In genomic region chr2:36411962-36412444, GRCh38 we compare ENCODE assay signal across 13 cellular contexts. TPM values are rescaled to one million over a fixed set of nuclear protein-coding genes. Genes with fewer than 3 reads are reported as not detected.
DNase-seq lines count a peak whose midpoint lies in the region; ATAC-seq, FAIRE-seq and TF ChIP-seq lines count a peak whose summit lies in the region.
"Had no signal": no experiment of that assay in that cellular context is flagged by ENCODE, and none has a peak within 500 bp of the region (broad histone marks: within the 10 kb centered on the region; RNA-seq: fewer than 3 reads in every experiment).

No MANE protein-coding gene starts in this region.

- H3K4me3 ChIP-seq in K562 (no peak overlapping the region), iPS-20b (ENCODE audit: low read length) (peak overlapping the region; percentile 23; the same call in 1 of the 2 replicates), gastrocnemius medialis (no peak overlapping the region), testis (no peak overlapping the region)

- no peak overlapping the region for H2AFZ ChIP-seq in K562 (ENCODE audit: low read depth, low read length)

- ATAC-seq in K562 (no peak), gastrocnemius medialis (no peak)
- ATAC-seq in stimulated activated naive B cell treated with anti-CD40 and anti-IgM and Interleukin-4, amounts not matched to agents 10 μg/mL and 1 μg/mL and 100 μg/mL, for 72 hours (replicated peaks): no peak
- ATAC-seq: activated CD8-positive, alpha-beta memory T cell treated with anti-CD3 and anti-CD28 coated beads, Interleukin-2, amount 10 ng/mL, durations not matched to agents 7 days and 5 days; foreskin keratinocyte had no signal

- no peak for TF ChIP-seq EP300 in K562 (IDR thresholded peaks at IDR 0.05; ENCODE audit: low read length)

- no peaks in the 10 kb centered on the region for H3K27me3 ChIP-seq in K562 (ENCODE audit: control insufficient read depth in 2 of 2, insufficient read depth in 2 of 2, low read length in 2 of 2)
- H3K27me3 ChIP-seq in iPS-20b (ENCODE audit: insufficient read depth, low read length): no peaks in the 10 kb centered on the region
- no peaks in the 10 kb centered on the region for H3K27me3 ChIP-seq in gastrocnemius medialis
- no peaks in the 10 kb centered on the region for H3K27me3 ChIP-seq in testis
- H3K27me3 ChIP-seq: foreskin keratinocyte had no signal

- 0% methylated on average over 11 of the region's 11 CpGs for WGBS in K562 (ENCODE audit: insufficient coverage, low coverage, missing lambda C conversion rate)
- 69 to 71% methylated on average over 11 of the region's 11 CpGs for WGBS in testis, 2 donors

- DNase-seq in HS-27A (ENCODE audit: low read depth) (peak; percentile 50), K562 (ENCODE audit: extremely low read depth in 1 of 4, low spot score in 3 of 4) (peak in 3 of 4 experiments; percentile 4 to 19 (median 13)), gastrocnemius medialis (no peak), GDM1 (lab: John Stamatoyannopoulos, UW) (no peak), GM19238 (ENCODE audit: insufficient read length, low spot score) (no peak), testis (no peak)
- DNase-seq in stimulated activated naive B cell treated with anti-CD40 and anti-IgM and Interleukin-4, amounts not matched to agents 10 μg/mL and 1 μg/mL and 100 μg/mL, for 72 hours: no peak
- DNase-seq: activated CD8-positive, alpha-beta memory T cell treated with anti-CD3 and anti-CD28 coated beads, Interleukin-2, amount 10 ng/mL, durations not matched to agents 7 days and 5 days; CD8-positive, alpha-beta memory T cell; foreskin keratinocyte; NCI-H1105 treated with DMSO at 0.1 percent for 48 hours; stimulated activated CD4-positive, alpha-beta T cell treated with anti-CD3 and anti-CD28 coated beads, Interleukin-1b, Interleukin-23, amount 100 ng/mL, for 48 hours had no signal

- H3K27me3 Mint-ChIP-seq in stimulated activated naive B cell treated with anti-CD40 and anti-IgM and Interleukin-4, amounts not matched to agents 10 μg/mL and 1 μg/mL and 100 μg/mL, for 72 hours: no peaks in the 10 kb centered on the region
- H3K27me3 Mint-ChIP-seq: activated CD8-positive, alpha-beta memory T cell treated with anti-CD3 and anti-CD28 coated beads, Interleukin-2, amount 10 ng/mL, durations not matched to agents 7 days and 5 days; CD8-positive, alpha-beta memory T cell had no signal

- TF ChIP-seq CTCF in K562 (IDR thresholded peaks at IDR 0.05 in 2 of 3, conservative IDR thresholded peaks at IDR 0.05 in 1 of 3; ENCODE audit: insufficient read depth in 2 of 3, low read depth in 1 of 3, low read length in 3 of 3): peak in 2 of 3 experiments; percentile 18 to 20; a peak in 1 of 6 replicates
- no peak for TF ChIP-seq CTCF in gastrocnemius medialis (IDR thresholded peaks at IDR 0.05 in 4 of 5, conservative IDR thresholded peaks at IDR 0.05 in 1 of 5)
- TF ChIP-seq CTCF in testis (IDR thresholded peaks at IDR 0.05): no peak

- H3K9ac ChIP-seq in K562 (ENCODE audit: insufficient read depth in 1 of 2, low read depth in 2 of 2, low read length in 2 of 2) (no peak overlapping the region), iPS-20b (ENCODE audit: low read depth, low read length) (peak overlapping the region; percentile 14; the same call in 1 of the 2 replicates)

- H3K36me3 ChIP-seq in K562 (ENCODE audit: control insufficient read depth, insufficient read depth, low read length): no peaks in the 10 kb centered on the region
- no peaks in the 10 kb centered on the region for H3K36me3 ChIP-seq in iPS-20b (ENCODE audit: insufficient read depth, low read depth, low read length)
- H3K36me3 ChIP-seq in gastrocnemius medialis: no peaks in the 10 kb centered on the region
- no peaks in the 10 kb centered on the region for H3K36me3 ChIP-seq in testis (ENCODE audit: low read depth, missing control alignments)

- no peak overlapping the region for H3K4me3 Mint-ChIP-seq in stimulated activated naive B cell treated with anti-CD40 and anti-IgM and Interleukin-4, amounts not matched to agents 10 μg/mL and 1 μg/mL and 100 μg/mL, for 72 hours
- H3K4me3 Mint-ChIP-seq: activated CD8-positive, alpha-beta memory T cell treated with anti-CD3 and anti-CD28 coated beads, Interleukin-2, amount 10 ng/mL, durations not matched to agents 7 days and 5 days; CD8-positive, alpha-beta memory T cell had no signal

- no peak for TF ChIP-seq RAD21 in K562 (CRISPR knock-in tag; conservative IDR thresholded peaks at IDR 0.05 in 1 of 2, IDR thresholded peaks at IDR 0.05 in 1 of 2)

- H3K36me3 Mint-ChIP-seq in stimulated activated naive B cell treated with anti-CD40 and anti-IgM and Interleukin-4, amounts not matched to agents 10 μg/mL and 1 μg/mL and 100 μg/mL, for 72 hours: no peaks in the 10 kb centered on the region
- H3K36me3 Mint-ChIP-seq: activated CD8-positive, alpha-beta memory T cell treated with anti-CD3 and anti-CD28 coated beads, Interleukin-2, amount 10 ng/mL, durations not matched to agents 7 days and 5 days had no signal

- in situ Hi-C loops in K562 (cut with MboI) (no loop called here), gastrocnemius medialis (cut with MboI; ENCODE audit: low sequenced_read_pairs in 4 of 4) (no loop called here)

- intact Hi-C loops in K562 (cut with micrococcal nuclease): no loop called here
- intact Hi-C loops in gastrocnemius medialis (cut with DNase I; ENCODE audit: low total_unique reads): no loop called here
- intact Hi-C loops in testis (cut with DNase I; ENCODE audit: low total_unique reads): no loop called here

- H3K27ac Mint-ChIP-seq in stimulated activated naive B cell treated with anti-CD40 and anti-IgM and Interleukin-4, amounts not matched to agents 10 μg/mL and 1 μg/mL and 100 μg/mL, for 72 hours: no peak overlapping the region
- H3K27ac Mint-ChIP-seq: activated CD8-positive, alpha-beta memory T cell treated with anti-CD3 and anti-CD28 coated beads, Interleukin-2, amount 10 ng/mL, durations not matched to agents 7 days and 5 days; CD8-positive, alpha-beta memory T cell had no signal

- CTCF ChIA-PET in K562 (lab: Yijun Ruan, JAX; ENCODE audit: low intra/inter-chr PET ratio): no interaction called here

- H4K20me1 ChIP-seq in K562 (replicated peaks; ENCODE audit: control insufficient read depth, insufficient read depth, low read length): no peaks in the 10 kb centered on the region

- TF ChIP-seq POLR2A in K562 (conservative IDR thresholded peaks at IDR 0.05) (no peak), gastrocnemius medialis (IDR thresholded peaks at IDR 0.05) (no peak), testis (IDR thresholded peaks at IDR 0.05) (no peak)

- H3K4me1 ChIP-seq in K562 (replicated peaks in 1 of 2; ENCODE audit: control insufficient read depth in 2 of 2, insufficient read depth in 2 of 2, low read length in 2 of 2): no peaks in the 10 kb centered on the region
- peaks cover 36% of the 10 kb centered on the region for H3K4me1 ChIP-seq in iPS-20b (ENCODE audit: insufficient read depth, low read length)
- H3K4me1 ChIP-seq in gastrocnemius medialis: peaks cover 90 to 94% of the 10 kb centered on the region in 2 donors
- H3K4me1 ChIP-seq in testis: peaks cover 32% of the 10 kb centered on the region

- H3K9me3 Mint-ChIP-seq in stimulated activated naive B cell treated with anti-CD40 and anti-IgM and Interleukin-4, amounts not matched to agents 10 μg/mL and 1 μg/mL and 100 μg/mL, for 72 hours: no peaks in the 10 kb centered on the region
- H3K9me3 Mint-ChIP-seq: CD8-positive, alpha-beta memory T cell had no signal

- no peaks in the 10 kb centered on the region for H3K9me1 ChIP-seq in K562 (ENCODE audit: control insufficient read depth, insufficient read depth, low read length)

- POLR2A ChIA-PET in K562 (lab: Yijun Ruan, JAX): interaction anchor here (0.6 kb wide), 1 partner anchor 70 kb away, joined by 3 read pairs; no protein-coding TSS in a partner anchor

- no peak overlapping the region for H3K27ac ChIP-seq in K562 (ENCODE audit: extremely low read depth, low read depth, low read length)
- peak overlapping the region; percentile 62 for H3K27ac ChIP-seq in iPS-20b (ENCODE audit: low read length)
- H3K27ac ChIP-seq in gastrocnemius medialis: peak overlapping the region; percentile 20 to 75 (median 52)
- peak overlapping the region in 1 of 2 donors; percentile 43 for H3K27ac ChIP-seq in testis
- H3K27ac ChIP-seq: foreskin keratinocyte had no signal

- FAIRE-seq in K562 (lab: Jason Lieb, UNC): no peak

- no TSS peak for BruUV-seq in K562 (replicated peaks; lab: Mats Ljungman, UMichigan)

- H3K4me1 Mint-ChIP-seq in stimulated activated naive B cell treated with anti-CD40 and anti-IgM and Interleukin-4, amounts not matched to agents 10 μg/mL and 1 μg/mL and 100 μg/mL, for 72 hours: peaks cover 6 to 11% of the 10 kb centered on the region in 2 donors
- H3K4me1 Mint-ChIP-seq: activated CD8-positive, alpha-beta memory T cell treated with anti-CD3 and anti-CD28 coated beads, Interleukin-2, amount 10 ng/mL, durations not matched to agents 7 days and 5 days; CD8-positive, alpha-beta memory T cell had no signal

- H3K4me2 ChIP-seq in K562 (ENCODE audit: insufficient read depth, low read length): no peak overlapping the region

- no peaks in the 10 kb centered on the region for H3K79me2 ChIP-seq in K562 (ENCODE audit: control insufficient read depth, insufficient read depth, low read length)

- H3K9me3 ChIP-seq in K562 (replicated peaks; ENCODE audit: control insufficient read depth, insufficient read depth, low read depth, low read length) (no peaks in the 10 kb centered on the region), iPS-20b (ENCODE audit: insufficient read depth, low read depth, low read length) (no peaks in the 10 kb centered on the region), gastrocnemius medialis (no peaks in the 10 kb centered on the region), testis (no peaks in the 10 kb centered on the region)

RNA-seq across cellular contexts. Expression of gene CRIM1, which starts 56.4 kb away (rescaled TPM):
- 0.53 and 0.55 TPM in 2 replicates for total RNA-seq in K562 (2011; cell fraction: chromatin; rRNA removed; ENCODE audit: low replicate concordance)
- total RNA-seq in K562 (2011; cell fraction: nucleolus; rRNA removed): 0.39 and 0.83 TPM in 2 replicates
- total RNA-seq in K562 (2011; cell fraction: nucleoplasm; rRNA removed): 0.81 and 1.6 TPM in 2 replicates
- total RNA-seq in K562 (2014; rRNA removed) (0.36 TPM in 1 of 2 replicates, not detected in the other), K562 (2014; rRNA removed; fragmentation: Illumina TruSeq; extraction: Trizol) (0.04 TPM in 1 of 2 replicates, not detected in the other), K562 (2015; rRNA removed; fragmentation: Illumina TruSeq; extraction: Trizol) (0.04 TPM in 1 of 2 replicates, not detected in the other), K562 (2021) (0.24 and 0.27 TPM in 2 replicates), gastrocnemius medialis (100 to 1,000 TPM in 2 of 4 donors, 10 to 100 TPM in 2; 93.2 to 194 (median 119) TPM), testis (10 to 100 TPM; 68.4 to 94.1 TPM)
- polyA plus RNA-seq in K562 (2011; rRNA removed) (0.15 and 0.39 TPM in 2 replicates), K562 (2014; fragmentation: Illumina TruSeq; extraction: Trizol) (0.01 and 0.03 TPM in 2 replicates), K562 (2014; fragmentation: Nextera tagmentation; extraction: Ambion mirVana) (under 1 TPM; 0.04 to 0.07 TPM), K562 (2014; rRNA removed) (0.03 TPM in 1 of 2 replicates, not detected in the other), testis (ENCODE audit: insufficient read depth, low read depth, low replicate concordance) (38.2 TPM)
- 0.19 and 0.36 TPM in 2 replicates for polyA plus RNA-seq in K562 (2011; cell fraction: cytosol; rRNA removed)
- polyA plus RNA-seq in K562 (2011; cell fraction: nucleus; rRNA removed): 0.31 and 0.61 TPM in 2 replicates
- polyA plus RNA-seq in K562 (2012): 0.13 and 0.17 TPM in 2 replicates
- polyA minus RNA-seq in K562 (2011; rRNA and poly(A)+ RNA removed): 0.63 and 0.72 TPM in 2 replicates
- 1.2 and 5.6 TPM in 2 replicates for polyA minus RNA-seq in K562 (2011; cell fraction: cytosol; rRNA and poly(A)+ RNA removed)
- polyA minus RNA-seq in K562 (2011; cell fraction: nucleus; rRNA and poly(A)+ RNA removed): 1.00 and 3.1 TPM in 2 replicates

Comparison
In these comparisons a context has a peak if more than half of its experiments do, and no peak if none do; other contexts are left out.
1. DNase-seq: peak in HS-27A (single experiment) and K562 (3 of 4); none in gastrocnemius medialis (0 of 2), stimulated activated naive B cell treated with anti-CD40 and anti-IgM and Interleukin-4, amounts not matched to agents 10 μg/mL and 1 μg/mL and 100 μg/mL, for 72 hours (single experiment), GDM1 (single experiment), GM19238 (single experiment) and testis (single experiment).
2. CTCF ChIP-seq: peak in K562 (2 of 3); none in gastrocnemius medialis (0 of 5) and testis (0 of 3).
3. RNA of gene CRIM1, which starts 56.4 kb away (total RNA-seq): 93.2 to 194 TPM in gastrocnemius medialis and 68.4 to 94.1 TPM in testis; 0.04 to 1.6 TPM in K562; every median in the first group is over 10 times any median in the second.